ENCODE assay signal across 16 cellular contexts in the genomic region with DNA sequence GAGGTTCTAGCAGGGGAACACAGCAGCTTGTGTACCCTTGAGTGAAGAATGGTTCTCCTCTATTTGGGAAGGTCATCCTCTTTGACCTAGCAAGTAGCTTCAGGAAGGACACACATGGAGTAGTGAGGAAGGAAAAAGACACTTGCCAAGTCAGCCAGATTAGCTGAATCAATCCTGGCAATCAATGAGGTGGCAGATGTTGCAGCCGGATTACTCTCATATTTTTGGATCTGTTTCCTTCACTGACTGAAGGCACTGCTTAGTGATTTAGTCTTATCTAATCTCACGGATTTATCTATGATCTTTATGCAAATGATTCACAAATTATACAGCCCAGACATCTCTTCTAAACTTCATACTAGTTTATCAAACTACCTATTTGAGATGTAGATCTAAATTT.
DNase-seq lines count a peak whose midpoint lies in the region; ATAC-seq and TF ChIP-seq lines count a peak whose summit lies in the region.
"Had no signal": no experiment of that assay in that cellular context is flagged by ENCODE, and none has a peak within 500 bp of the region (broad histone marks: within the 10 kb centered on the region; RNA-seq: fewer than 3 reads in every experiment).

No MANE protein-coding gene starts in this region.

- H3K27me3 ChIP-seq in adrenal gland = no peaks in the 10 kb centered on the region
- H3K27me3 ChIP-seq: BLaER1 treated with 17β-estradiol and CSF1 and Interleukin-3, amounts not matched to agents 10 nM and 100 nM had no signal

- no peaks in the 10 kb centered on the region for H3K9me3 ChIP-seq in adrenal gland (replicated peaks in 1 of 3)

- H3K27ac ChIP-seq in adrenal gland = no peak overlapping the region
- H3K27ac ChIP-seq: BLaER1 treated with 17β-estradiol and CSF1 and Interleukin-3, amounts not matched to agents 10 nM and 100 nM had no signal

- intact Hi-C loops in adrenal gland (cut with DNase I) = no loop called here

- H3K4me1 ChIP-seq in adrenal gland (replicated peaks in 1 of 2) = no peaks in the 10 kb centered on the region

- 37 to 57% (median 40%) methylated on average over 2 of the region's 2 CpGs for WGBS in adrenal gland, 4 donors

- no peak for TF ChIP-seq CTCF in adrenal gland (IDR thresholded peaks at IDR 0.05)

- no peak overlapping the region for H3K4me3 ChIP-seq in adrenal gland
- H3K4me3 ChIP-seq: BLaER1 treated with 17β-estradiol and CSF1 and Interleukin-3, amounts not matched to agents 10 nM and 100 nM; GM23338 had no signal

- TF ChIP-seq POLR2A in adrenal gland (IDR thresholded peaks at IDR 0.05) = no peak

- DNase-seq in Ammon's horn (ENCODE audit: low spot score) (peak; percentile 16), NCI-H446 (lab: John Stamatoyannopoulos, UW) (peak; percentile 64 to 71), NCI-H82 treated with DMSO at 0.1 percent for 48 hours (lab: John Stamatoyannopoulos, UW; ENCODE audit: unreplicated experiment) (peak; percentile 50), cerebellum (ENCODE audit: low spot score) (peak; percentile 50), adrenal gland (no peak)
- DNase-seq: 8988T; AML-193; CD4-positive, CD25-positive, alpha-beta regulatory T cell; DND-41; GF-D8; H7 had no signal

- no peaks in the 10 kb centered on the region for H3K36me3 ChIP-seq in adrenal gland (replicated peaks in 1 of 2)
- H3K36me3 ChIP-seq: BLaER1 treated with 17β-estradiol and CSF1 and Interleukin-3, amounts not matched to agents 10 nM and 100 nM had no signal

- ATAC-seq in GM19324 (IDR thresholded peaks at IDR 0.05; ENCODE audit: low FRiP score, unreplicated experiment) (no peak), GM18868 (IDR thresholded peaks at IDR 0.05; ENCODE audit: unreplicated experiment) (no peak), GM19023 (IDR thresholded peaks at IDR 0.05; ENCODE audit: unreplicated experiment) (no peak)
- ATAC-seq: GM23338 had no signal

Comparison
In these comparisons a context has a peak if more than half of its experiments do, and no peak if none do; other contexts are left out.
1. DNase-seq: peak in Ammon's horn (single experiment), NCI-H446 (2 of 2), NCI-H82 treated with DMSO at 0.1 percent for 48 hours (single experiment) and cerebellum (single experiment); none in adrenal gland (0 of 7).